Comparison of ENCODE assay signal across 12 cellular contexts in the genomic region with DNA sequence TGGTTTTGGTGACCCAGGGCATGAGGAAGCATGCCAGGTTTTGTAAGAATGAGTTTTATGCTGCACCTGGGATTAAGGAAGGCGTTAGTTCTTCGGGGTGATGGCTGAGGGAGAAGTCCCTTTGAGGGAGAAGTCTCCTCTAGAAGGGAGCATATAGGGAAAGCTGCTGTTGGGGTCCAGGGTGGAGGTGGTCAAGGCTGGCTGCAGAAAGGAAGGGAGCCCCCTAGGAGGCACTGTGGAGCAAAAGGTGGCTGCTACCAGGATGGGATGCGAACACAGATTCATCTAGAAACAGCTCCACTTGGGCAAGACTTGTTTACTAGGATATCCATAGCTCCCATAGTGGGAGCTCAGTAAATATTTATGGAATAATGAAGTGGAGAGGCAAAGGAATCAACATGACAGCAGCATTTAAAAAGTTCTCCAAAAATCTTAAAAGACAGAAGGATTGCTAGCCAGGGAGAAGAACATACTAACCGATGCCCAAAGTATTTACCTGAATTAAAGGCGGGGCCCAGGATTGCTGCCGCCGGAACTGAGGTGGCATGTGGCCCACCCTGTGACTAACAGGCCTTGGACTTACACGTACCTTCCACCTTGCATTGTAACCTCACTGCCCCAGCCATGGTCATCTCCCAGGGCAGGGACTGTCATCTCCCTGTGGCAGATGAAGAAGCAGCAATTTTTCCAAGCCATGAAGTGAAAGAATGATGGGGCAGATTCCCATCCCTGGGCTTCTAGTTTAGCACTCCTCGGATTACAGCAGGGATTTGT. TPM values are rescaled to one million over a fixed set of nuclear protein-coding genes. Genes with fewer than 3 reads are reported as not detected.
A peak's percentile ranks its signal among the peaks of the same experiment; 100 is the strongest.
DNase-seq lines count a peak whose midpoint lies in the region; ATAC-seq, FAIRE-seq and TF ChIP-seq lines count a peak whose summit lies in the region.
"Had no signal": no experiment of that assay in that cellular context is flagged by ENCODE, and none has a peak within 500 bp of the region (broad histone marks: within the 10 kb centered on the region; RNA-seq: fewer than 3 reads in every experiment).

No MANE protein-coding gene starts in this region.

- H3K27me3 ChIP-seq in GM23338 (ENCODE audit: insufficient read depth) (no peaks in the 10 kb centered on the region), astrocyte (ENCODE audit: insufficient read depth, low read length) (no peaks in the 10 kb centered on the region)

- H3K36me3 ChIP-seq in GM23338 (ENCODE audit: insufficient read depth) (no peaks in the 10 kb centered on the region; the same call in 1 of the 2 replicates), astrocyte (ENCODE audit: insufficient read depth, low read length) (peaks cover 23% of the 10 kb centered on the region)

- peaks cover 20% of the 10 kb centered on the region for H3K36me3 Mint-ChIP-seq in GM23338 (ENCODE audit: low read depth)
- H3K36me3 Mint-ChIP-seq in astrocyte (ENCODE audit: low read depth, unreplicated experiment): peaks cover 23% of the 10 kb centered on the region
- H3K36me3 Mint-ChIP-seq in activated naive CD8-positive, alpha-beta T cell treated with anti-CD3 and anti-CD28 coated beads, Interleukin-2, amount 50 U/mL, for 24 hours (ENCODE audit: low read depth): no peaks in the 10 kb centered on the region
- H3K36me3 Mint-ChIP-seq: CD4-positive, CD25-positive, alpha-beta regulatory T cell had no signal

- ATAC-seq in GM23338 (peak; percentile 76), left colon (peak; percentile 24), HG03520 (IDR thresholded peaks at IDR 0.05; ENCODE audit: unreplicated experiment) (no peak), HG03342 (IDR thresholded peaks at IDR 0.05; ENCODE audit: unreplicated experiment) (no peak)
- ATAC-seq in activated naive CD8-positive, alpha-beta T cell treated with anti-CD3 and anti-CD28 coated beads, Interleukin-2, amount 50 U/mL, for 24 hours: no peak
- ATAC-seq: activated T-cell treated with anti-CD3 and anti-CD28 coated beads, Interleukin-2, amount 50 U/mL, for 4 hours had no signal

- FAIRE-seq in astrocyte (lab: Jason Lieb, UNC): no peak

- peak overlapping the region; percentile 85 for H3K9ac ChIP-seq in astrocyte (ENCODE audit: low read length)

- H3K27ac Mint-ChIP-seq in GM23338 (no peak overlapping the region), astrocyte (ENCODE audit: unreplicated experiment) (peak overlapping the region; percentile 73)
- H3K27ac Mint-ChIP-seq in activated naive CD8-positive, alpha-beta T cell treated with anti-CD3 and anti-CD28 coated beads, Interleukin-2, amount 50 U/mL, for 24 hours: no peak overlapping the region
- H3K27ac Mint-ChIP-seq: CD4-positive, CD25-positive, alpha-beta regulatory T cell had no signal

- H4K20me1 ChIP-seq in GM23338 (replicated peaks; ENCODE audit: insufficient read depth): no peaks in the 10 kb centered on the region; the same call in 1 of the 2 replicates
- no peaks in the 10 kb centered on the region for H4K20me1 ChIP-seq in astrocyte (ENCODE audit: insufficient read depth, low read length)

- no peaks in the 10 kb centered on the region for H3K9me3 ChIP-seq in astrocyte (ENCODE audit: insufficient read depth, low read depth, low read length)

- intact Hi-C loops in left colon (cut with DNase I, micrococcal nuclease): no loop called here

- H3K79me2 ChIP-seq in GM23338 (replicated peaks; ENCODE audit: insufficient read depth): no peaks in the 10 kb centered on the region
- H3K79me2 ChIP-seq in astrocyte (ENCODE audit: insufficient read depth, low read length): no peaks in the 10 kb centered on the region

- DNase-seq in GM23338 (ENCODE audit: low spot score): peak; percentile 55
- no peak for DNase-seq in astrocyte (ENCODE audit: low read depth)
- DNase-seq in left colon: peak in 1 of 2 donors; percentile 51
- DNase-seq in NCI-H1417 treated with DMSO at 0.1 percent for 48 hours (lab: John Stamatoyannopoulos, UW): no peak
- no peak for DNase-seq in activated naive CD8-positive, alpha-beta T cell treated with anti-CD3 and anti-CD28 coated beads, Interleukin-2, amount 50 U/mL, for 24 hours
- DNase-seq: activated T-cell treated with anti-CD3 and anti-CD28 coated beads, Interleukin-2, amount 50 U/mL, for 4 hours; CD4-positive, CD25-positive, alpha-beta regulatory T cell; NCI-H446 treated with DMSO at 0.1 percent for 48 hours; right cardiac atrium had no signal

- H3K4me1 Mint-ChIP-seq in GM23338 (no peaks in the 10 kb centered on the region; the same call in 2 of the 3 replicates), astrocyte (ENCODE audit: low read depth, unreplicated experiment) (peaks cover 55% of the 10 kb centered on the region)
- H3K4me1 Mint-ChIP-seq in activated naive CD8-positive, alpha-beta T cell treated with anti-CD3 and anti-CD28 coated beads, Interleukin-2, amount 50 U/mL, for 24 hours: peaks cover 14% of the 10 kb centered on the region

- peaks cover 2% of the 10 kb centered on the region for H3K27me3 Mint-ChIP-seq in GM23338 (ENCODE audit: insufficient read depth, low read depth, poor library complexity)
- no peaks in the 10 kb centered on the region for H3K27me3 Mint-ChIP-seq in astrocyte (ENCODE audit: low read depth, unreplicated experiment)
- peaks cover 6% of the 10 kb centered on the region for H3K27me3 Mint-ChIP-seq in activated naive CD8-positive, alpha-beta T cell treated with anti-CD3 and anti-CD28 coated beads, Interleukin-2, amount 50 U/mL, for 24 hours
- H3K27me3 Mint-ChIP-seq: CD4-positive, CD25-positive, alpha-beta regulatory T cell had no signal

- H3K27ac ChIP-seq in 22Rv1 (no peak overlapping the region), GM23338 (ENCODE audit: low read depth) (no peak overlapping the region), astrocyte (ENCODE audit: low read depth, low read length) (peak overlapping the region; percentile 98)

- no peaks in the 10 kb centered on the region for H3F3A ChIP-seq in GM23338 (replicated peaks; ENCODE audit: low read depth)

- no peak overlapping the region; the same call in 2 of the 3 replicates for H3K4me3 Mint-ChIP-seq in GM23338
- H3K4me3 Mint-ChIP-seq in astrocyte (ENCODE audit: unreplicated experiment): no peak overlapping the region
- no peak overlapping the region for H3K4me3 Mint-ChIP-seq in activated naive CD8-positive, alpha-beta T cell treated with anti-CD3 and anti-CD28 coated beads, Interleukin-2, amount 50 U/mL, for 24 hours
- H3K4me3 Mint-ChIP-seq: activated T-cell treated with anti-CD3 and anti-CD28 coated beads, Interleukin-2, amount 50 U/mL, for 4 hours; CD4-positive, CD25-positive, alpha-beta regulatory T cell had no signal

- H2AFZ ChIP-seq in GM23338 (no peak overlapping the region), astrocyte (ENCODE audit: low read depth, low read length) (no peak overlapping the region)

- no peaks in the 10 kb centered on the region for H3K9me2 ChIP-seq in GM23338 (ENCODE audit: insufficient read depth)

- H3K4me3 ChIP-seq in GM23338 (no peak overlapping the region), astrocyte (ENCODE audit: insufficient read depth, low read depth, low read length) (no peak overlapping the region)

- peaks cover 5% of the 10 kb centered on the region for H3K4me1 ChIP-seq in GM23338 (ENCODE audit: insufficient read depth)
- peaks cover 56% of the 10 kb centered on the region for H3K4me1 ChIP-seq in astrocyte (ENCODE audit: insufficient read depth, low read length)

- H3K4me2 ChIP-seq in GM23338 (no peak overlapping the region), astrocyte (ENCODE audit: low read length) (peak overlapping the region; percentile 77)

- H3K9me3 Mint-ChIP-seq in GM23338 (no peaks in the 10 kb centered on the region), astrocyte (ENCODE audit: unreplicated experiment) (no peaks in the 10 kb centered on the region)
- H3K9me3 Mint-ChIP-seq in activated naive CD8-positive, alpha-beta T cell treated with anti-CD3 and anti-CD28 coated beads, Interleukin-2, amount 50 U/mL, for 24 hours: no peaks in the 10 kb centered on the region
- H3K9me3 Mint-ChIP-seq: activated T-cell treated with anti-CD3 and anti-CD28 coated beads, Interleukin-2, amount 50 U/mL, for 4 hours had no signal

- peak; percentile 19; the same call in 1 of the 2 replicates for TF ChIP-seq CTCF in 22Rv1 (IDR thresholded peaks at IDR 0.05)
- TF ChIP-seq CTCF in GM23338 (conservative IDR thresholded peaks at IDR 0.05; ENCODE audit: low read depth in 2 of 2): peak; percentile 59 to 65
- TF ChIP-seq CTCF in astrocyte (IDR thresholded peaks at IDR 0.05; ENCODE audit: insufficient read depth, low read depth, low read length): peak; percentile 34

TF ChIP-seq in GM23338, 12 proteins besides CTCF, POLR2A, EP300 and RAD21 (continues in another document):
- TF ChIP-seq POLR2AphosphoS5 (IDR thresholded peaks at IDR 0.05; ENCODE audit: low read depth): no peak
- TF ChIP-seq, protein P1, sequence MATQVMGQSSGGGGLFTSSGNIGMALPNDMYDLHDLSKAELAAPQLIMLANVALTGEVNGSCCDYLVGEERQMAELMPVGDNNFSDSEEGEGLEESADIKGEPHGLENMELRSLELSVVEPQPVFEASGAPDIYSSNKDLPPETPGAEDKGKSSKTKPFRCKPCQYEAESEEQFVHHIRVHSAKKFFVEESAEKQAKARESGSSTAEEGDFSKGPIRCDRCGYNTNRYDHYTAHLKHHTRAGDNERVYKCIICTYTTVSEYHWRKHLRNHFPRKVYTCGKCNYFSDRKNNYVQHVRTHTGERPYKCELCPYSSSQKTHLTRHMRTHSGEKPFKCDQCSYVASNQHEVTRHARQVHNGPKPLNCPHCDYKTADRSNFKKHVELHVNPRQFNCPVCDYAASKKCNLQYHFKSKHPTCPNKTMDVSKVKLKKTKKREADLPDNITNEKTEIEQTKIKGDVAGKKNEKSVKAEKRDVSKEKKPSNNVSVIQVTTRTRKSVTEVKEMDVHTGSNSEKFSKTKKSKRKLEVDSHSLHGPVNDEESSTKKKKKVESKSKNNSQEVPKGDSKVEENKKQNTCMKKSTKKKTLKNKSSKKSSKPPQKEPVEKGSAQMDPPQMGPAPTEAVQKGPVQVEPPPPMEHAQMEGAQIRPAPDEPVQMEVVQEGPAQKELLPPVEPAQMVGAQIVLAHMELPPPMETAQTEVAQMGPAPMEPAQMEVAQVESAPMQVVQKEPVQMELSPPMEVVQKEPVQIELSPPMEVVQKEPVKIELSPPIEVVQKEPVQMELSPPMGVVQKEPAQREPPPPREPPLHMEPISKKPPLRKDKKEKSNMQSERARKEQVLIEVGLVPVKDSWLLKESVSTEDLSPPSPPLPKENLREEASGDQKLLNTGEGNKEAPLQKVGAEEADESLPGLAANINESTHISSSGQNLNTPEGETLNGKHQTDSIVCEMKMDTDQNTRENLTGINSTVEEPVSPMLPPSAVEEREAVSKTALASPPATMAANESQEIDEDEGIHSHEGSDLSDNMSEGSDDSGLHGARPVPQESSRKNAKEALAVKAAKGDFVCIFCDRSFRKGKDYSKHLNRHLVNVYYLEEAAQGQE (IDR thresholded peaks at IDR 0.05; ENCODE audit: unreplicated experiment): no peak

RNA-seq across cellular contexts. Expression of a gene that starts 7.1 kb away (rescaled TPM):
- 13.4 and 23.8 TPM in 2 replicates for total RNA-seq in GM23338 (2014; rRNA removed; shearing (Covaris generic))
- 7.8 and 8.8 TPM in 2 replicates for polyA plus RNA-seq in GM23338 (2016; fragmentation: Nextera tagmentation; extraction: Ambion mirVana)
- 67.1 and 74.4 TPM in 2 replicates for total RNA-seq in astrocyte
- total RNA-seq in left colon: 10 to 100 TPM; 14.0 to 17.9 TPM

RNA-seq across cellular contexts. Expression of a gene that starts 22.7 kb away (rescaled TPM):
- total RNA-seq in GM23338 (2014; rRNA removed; shearing (Covaris generic)): 40.2 and 43.8 TPM in 2 replicates
- 25.2 and 25.6 TPM in 2 replicates for polyA plus RNA-seq in GM23338 (2016; fragmentation: Nextera tagmentation; extraction: Ambion mirVana)
- total RNA-seq in astrocyte (1,220 and 1,246 TPM in 2 replicates), left colon (100 to 1,000 TPM in 1 of 2 donors, 10 to 100 TPM in 1; 57.5 to 136 TPM)
- polyA plus RNA-seq: CD4-positive, CD25-positive, alpha-beta regulatory T cell had no signal

Comparison
In these comparisons a context has a peak if more than half of its experiments do, and no peak if none do; other contexts are left out.
1. ATAC-seq: peak in GM23338 (single experiment) and left colon (single experiment); none in HG03520 (single experiment), HG03342 (single experiment) and activated naive CD8-positive, alpha-beta T cell treated with anti-CD3 and anti-CD28 coated beads, Interleukin-2, amount 50 U/mL, for 24 hours (single experiment).
2. Peak in every context shown above with its lines, with median percentiles within 50 percentile points of each other: CTCF ChIP-seq.